Comparison of ENCODE assay signal across 9 cellular contexts in genomic region chr6:4906293-4906941, GRCh38.
DNase-seq lines count a peak whose midpoint lies in the region; ATAC-seq and TF ChIP-seq lines count a peak whose summit lies in the region.
"Had no signal": no experiment of that assay in that cellular context is flagged by ENCODE, and none has a peak within 500 bp of the region (broad histone marks: within the 10 kb centered on the region; RNA-seq: fewer than 3 reads in every experiment).

No MANE protein-coding gene starts in this region.

- TF ChIP-seq POLR2A in adrenal gland (IDR thresholded peaks at IDR 0.05) (peak in 1 of 2 donors; percentile 17), lower leg skin (IDR thresholded peaks at IDR 0.05) (no peak)

- DNase-seq in GM19238 (ENCODE audit: insufficient read length, low spot score) (peak; percentile 23), adrenal gland (peak in 5 of 7 donors; percentile 32 to 47 (median 42)), pons (ENCODE audit: low spot score) (peak; percentile 32), NCI-H82 (lab: John Stamatoyannopoulos, UW) (no peak), OCI-M2 (lab: John Stamatoyannopoulos, UW; ENCODE audit: unreplicated experiment) (no peak), lower leg skin (ENCODE audit: low spot score in 2 of 2) (no peak)
- DNase-seq: NCI-H1930 had no signal

- no peaks in the 10 kb centered on the region for H3K27me3 ChIP-seq in adrenal gland

- intact Hi-C loops in adrenal gland (cut with DNase I) (no loop called here), lower leg skin (cut with DNase I; ENCODE audit: low total_unique reads) (no loop called here)

- peak; percentile 68 for ATAC-seq in HG02938 (IDR thresholded peaks at IDR 0.05; ENCODE audit: unreplicated experiment)
- ATAC-seq: sciatic nerve had no signal

- 34 to 50% (median 42%) methylated on average over 9 of the region's 9 CpGs for WGBS in adrenal gland, 4 donors
- 80 to 83% methylated on average over 9 of the region's 9 CpGs for WGBS in lower leg skin, 2 donors

- peak overlapping the region in 4 of 5 donors; percentile 25 to 77 (median 58) for H3K27ac ChIP-seq in adrenal gland

- no peak for TF ChIP-seq CTCF in adrenal gland (IDR thresholded peaks at IDR 0.05)
- no peak for TF ChIP-seq CTCF in lower leg skin (IDR thresholded peaks at IDR 0.05)

- no peaks in the 10 kb centered on the region for H3K9me3 ChIP-seq in adrenal gland (replicated peaks in 1 of 3)

- H3K4me3 ChIP-seq in adrenal gland: peak overlapping the region in 1 of 4 donors; percentile 45
- no peak overlapping the region for H3K4me3 ChIP-seq in lower leg skin (ENCODE audit: low read depth, poor library complexity, severe bottlenecking)

- no peaks in the 10 kb centered on the region for H3K36me3 ChIP-seq in adrenal gland (replicated peaks in 1 of 2)

- H3K4me1 ChIP-seq in adrenal gland (replicated peaks in 1 of 2): peaks cover 7 to 16% of the 10 kb centered on the region in 2 donors

Comparison
In these comparisons a context has a peak if more than half of its experiments do, and no peak if none do; other contexts are left out.
1. DNase-seq: peak in GM19238 (single experiment), adrenal gland (5 of 7) and pons (single experiment); none in NCI-H82 (single experiment), OCI-M2 (single experiment) and lower leg skin (0 of 2).